1 cellular context compared by ENCODE assay signal in the genomic region with DNA sequence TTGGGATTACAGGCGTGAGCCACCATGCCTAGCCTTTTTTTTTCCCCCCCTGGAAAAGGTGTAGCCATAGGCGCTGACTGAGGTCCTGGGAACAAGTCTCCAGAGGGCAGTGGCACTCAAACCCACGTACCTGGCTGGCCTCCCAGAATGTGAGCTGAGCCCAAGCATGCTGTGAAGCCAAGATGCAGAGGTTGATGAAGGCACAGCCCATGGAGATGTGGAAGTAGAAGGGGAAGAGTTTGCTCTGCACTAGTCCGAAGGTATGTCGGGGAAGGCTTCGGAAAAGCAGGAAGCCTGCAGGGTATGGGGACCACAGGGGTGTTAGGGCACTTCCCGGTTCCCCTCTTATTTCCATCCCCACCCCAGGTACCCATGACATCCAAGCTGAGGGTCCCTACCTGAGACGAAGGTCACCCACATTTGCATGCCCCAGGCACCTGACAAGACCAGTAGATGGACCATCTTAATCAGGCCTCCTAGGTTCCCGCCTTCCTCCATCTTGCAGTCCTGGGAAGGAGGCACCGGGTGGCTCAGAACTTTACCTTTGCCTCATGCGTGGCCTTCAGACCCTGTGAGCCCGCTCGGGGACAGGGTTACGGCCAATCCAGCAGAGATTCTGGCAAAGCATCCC.
TF ChIP-seq lines count a peak whose summit lies in the region.

No MANE protein-coding gene starts in this region.

TF ChIP-seq in GM23338, 12 proteins besides CTCF, POLR2A, EP300 and RAD21 (continued from another document):
- TF ChIP-seq, protein P1, sequence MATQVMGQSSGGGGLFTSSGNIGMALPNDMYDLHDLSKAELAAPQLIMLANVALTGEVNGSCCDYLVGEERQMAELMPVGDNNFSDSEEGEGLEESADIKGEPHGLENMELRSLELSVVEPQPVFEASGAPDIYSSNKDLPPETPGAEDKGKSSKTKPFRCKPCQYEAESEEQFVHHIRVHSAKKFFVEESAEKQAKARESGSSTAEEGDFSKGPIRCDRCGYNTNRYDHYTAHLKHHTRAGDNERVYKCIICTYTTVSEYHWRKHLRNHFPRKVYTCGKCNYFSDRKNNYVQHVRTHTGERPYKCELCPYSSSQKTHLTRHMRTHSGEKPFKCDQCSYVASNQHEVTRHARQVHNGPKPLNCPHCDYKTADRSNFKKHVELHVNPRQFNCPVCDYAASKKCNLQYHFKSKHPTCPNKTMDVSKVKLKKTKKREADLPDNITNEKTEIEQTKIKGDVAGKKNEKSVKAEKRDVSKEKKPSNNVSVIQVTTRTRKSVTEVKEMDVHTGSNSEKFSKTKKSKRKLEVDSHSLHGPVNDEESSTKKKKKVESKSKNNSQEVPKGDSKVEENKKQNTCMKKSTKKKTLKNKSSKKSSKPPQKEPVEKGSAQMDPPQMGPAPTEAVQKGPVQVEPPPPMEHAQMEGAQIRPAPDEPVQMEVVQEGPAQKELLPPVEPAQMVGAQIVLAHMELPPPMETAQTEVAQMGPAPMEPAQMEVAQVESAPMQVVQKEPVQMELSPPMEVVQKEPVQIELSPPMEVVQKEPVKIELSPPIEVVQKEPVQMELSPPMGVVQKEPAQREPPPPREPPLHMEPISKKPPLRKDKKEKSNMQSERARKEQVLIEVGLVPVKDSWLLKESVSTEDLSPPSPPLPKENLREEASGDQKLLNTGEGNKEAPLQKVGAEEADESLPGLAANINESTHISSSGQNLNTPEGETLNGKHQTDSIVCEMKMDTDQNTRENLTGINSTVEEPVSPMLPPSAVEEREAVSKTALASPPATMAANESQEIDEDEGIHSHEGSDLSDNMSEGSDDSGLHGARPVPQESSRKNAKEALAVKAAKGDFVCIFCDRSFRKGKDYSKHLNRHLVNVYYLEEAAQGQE (IDR thresholded peaks at IDR 0.05; ENCODE audit: unreplicated experiment), result no peak
- TF ChIP-seq EZH2phosphoT487 (IDR thresholded peaks at IDR 0.05; ENCODE audit: unreplicated experiment) (no peak), CREB1 (CRISPR knock-in tag; IDR thresholded peaks at IDR 0.05; ENCODE audit: low read depth) (no peak), NANOG (IDR thresholded peaks at IDR 0.05; ENCODE audit: borderline replicate concordance) (no peak), ZNF331 (CRISPR knock-in tag; IDR thresholded peaks at IDR 0.05; ENCODE audit: low read depth) (no peak)
- TF ChIP-seq, protein P2, sequence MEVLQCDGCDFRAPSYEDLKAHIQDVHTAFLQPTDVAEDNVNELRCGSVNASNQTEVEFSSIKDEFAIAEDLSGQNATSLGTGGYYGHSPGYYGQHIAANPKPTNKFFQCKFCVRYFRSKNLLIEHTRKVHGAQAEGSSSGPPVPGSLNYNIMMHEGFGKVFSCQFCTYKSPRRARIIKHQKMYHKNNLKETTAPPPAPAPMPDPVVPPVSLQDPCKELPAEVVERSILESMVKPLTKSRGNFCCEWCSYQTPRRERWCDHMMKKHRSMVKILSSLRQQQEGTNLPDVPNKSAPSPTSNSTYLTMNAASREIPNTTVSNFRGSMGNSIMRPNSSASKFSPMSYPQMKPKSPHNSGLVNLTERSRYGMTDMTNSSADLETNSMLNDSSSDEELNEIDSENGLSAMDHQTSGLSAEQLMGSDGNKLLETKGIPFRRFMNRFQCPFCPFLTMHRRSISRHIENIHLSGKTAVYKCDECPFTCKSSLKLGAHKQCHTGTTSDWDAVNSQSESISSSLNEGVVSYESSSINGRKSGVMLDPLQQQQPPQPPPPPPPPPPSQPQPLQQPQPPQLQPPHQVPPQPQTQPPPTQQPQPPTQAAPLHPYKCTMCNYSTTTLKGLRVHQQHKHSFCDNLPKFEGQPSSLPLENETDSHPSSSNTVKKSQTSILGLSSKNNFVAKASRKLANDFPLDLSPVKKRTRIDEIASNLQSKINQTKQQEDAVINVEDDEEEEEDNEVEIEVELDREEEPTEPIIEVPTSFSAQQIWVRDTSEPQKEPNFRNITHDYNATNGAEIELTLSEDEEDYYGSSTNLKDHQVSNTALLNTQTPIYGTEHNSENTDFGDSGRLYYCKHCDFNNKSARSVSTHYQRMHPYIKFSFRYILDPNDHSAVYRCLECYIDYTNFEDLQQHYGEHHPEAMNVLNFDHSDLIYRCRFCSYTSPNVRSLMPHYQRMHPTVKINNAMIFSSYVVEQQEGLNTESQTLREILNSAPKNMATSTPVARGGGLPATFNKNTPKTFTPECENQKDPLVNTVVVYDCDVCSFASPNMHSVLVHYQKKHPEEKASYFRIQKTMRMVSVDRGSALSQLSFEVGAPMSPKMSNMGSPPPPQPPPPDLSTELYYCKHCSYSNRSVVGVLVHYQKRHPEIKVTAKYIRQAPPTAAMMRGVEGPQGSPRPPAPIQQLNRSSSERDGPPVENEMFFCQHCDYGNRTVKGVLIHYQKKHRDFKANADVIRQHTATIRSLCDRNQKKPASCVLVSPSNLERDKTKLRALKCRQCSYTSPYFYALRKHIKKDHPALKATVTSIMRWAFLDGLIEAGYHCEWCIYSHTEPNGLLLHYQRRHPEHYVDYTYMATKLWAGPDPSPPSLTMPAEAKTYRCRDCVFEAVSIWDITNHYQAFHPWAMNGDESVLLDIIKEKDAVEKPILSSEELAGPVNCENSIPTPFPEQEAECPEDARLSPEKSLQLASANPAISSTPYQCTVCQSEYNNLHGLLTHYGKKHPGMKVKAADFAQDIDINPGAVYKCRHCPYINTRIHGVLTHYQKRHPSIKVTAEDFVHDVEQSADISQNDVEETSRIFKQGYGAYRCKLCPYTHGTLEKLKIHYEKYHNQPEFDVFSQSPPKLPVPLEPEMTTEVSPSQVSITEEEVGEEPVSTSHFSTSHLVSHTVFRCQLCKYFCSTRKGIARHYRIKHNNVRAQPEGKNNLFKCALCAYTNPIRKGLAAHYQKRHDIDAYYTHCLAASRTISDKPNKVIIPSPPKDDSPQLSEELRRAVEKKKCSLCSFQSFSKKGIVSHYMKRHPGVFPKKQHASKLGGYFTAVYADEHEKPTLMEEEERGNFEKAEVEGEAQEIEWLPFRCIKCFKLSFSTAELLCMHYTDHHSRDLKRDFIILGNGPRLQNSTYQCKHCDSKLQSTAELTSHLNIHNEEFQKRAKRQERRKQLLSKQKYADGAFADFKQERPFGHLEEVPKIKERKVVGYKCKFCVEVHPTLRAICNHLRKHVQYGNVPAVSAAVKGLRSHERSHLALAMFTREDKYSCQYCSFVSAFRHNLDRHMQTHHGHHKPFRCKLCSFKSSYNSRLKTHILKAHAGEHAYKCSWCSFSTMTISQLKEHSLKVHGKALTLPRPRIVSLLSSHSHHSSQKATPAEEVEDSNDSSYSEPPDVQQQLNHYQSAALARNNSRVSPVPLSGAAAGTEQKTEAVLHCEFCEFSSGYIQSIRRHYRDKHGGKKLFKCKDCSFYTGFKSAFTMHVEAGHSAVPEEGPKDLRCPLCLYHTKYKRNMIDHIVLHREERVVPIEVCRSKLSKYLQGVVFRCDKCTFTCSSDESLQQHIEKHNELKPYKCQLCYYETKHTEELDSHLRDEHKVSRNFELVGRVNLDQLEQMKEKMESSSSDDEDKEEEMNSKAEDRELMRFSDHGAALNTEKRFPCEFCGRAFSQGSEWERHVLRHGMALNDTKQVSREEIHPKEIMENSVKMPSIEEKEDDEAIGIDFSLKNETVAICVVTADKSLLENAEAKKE (CRISPR knock-in tag; IDR thresholded peaks at IDR 0.05), result no peak
- TF ChIP-seq, protein P3, sequence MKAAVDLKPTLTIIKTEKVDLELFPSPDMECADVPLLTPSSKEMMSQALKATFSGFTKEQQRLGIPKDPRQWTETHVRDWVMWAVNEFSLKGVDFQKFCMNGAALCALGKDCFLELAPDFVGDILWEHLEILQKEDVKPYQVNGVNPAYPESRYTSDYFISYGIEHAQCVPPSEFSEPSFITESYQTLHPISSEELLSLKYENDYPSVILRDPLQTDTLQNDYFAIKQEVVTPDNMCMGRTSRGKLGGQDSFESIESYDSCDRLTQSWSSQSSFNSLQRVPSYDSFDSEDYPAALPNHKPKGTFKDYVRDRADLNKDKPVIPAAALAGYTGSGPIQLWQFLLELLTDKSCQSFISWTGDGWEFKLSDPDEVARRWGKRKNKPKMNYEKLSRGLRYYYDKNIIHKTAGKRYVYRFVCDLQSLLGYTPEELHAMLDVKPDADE (IDR thresholded peaks at IDR 0.05), result no peak
